24 cellular contexts compared by ENCODE assay signal in the genomic region with DNA sequence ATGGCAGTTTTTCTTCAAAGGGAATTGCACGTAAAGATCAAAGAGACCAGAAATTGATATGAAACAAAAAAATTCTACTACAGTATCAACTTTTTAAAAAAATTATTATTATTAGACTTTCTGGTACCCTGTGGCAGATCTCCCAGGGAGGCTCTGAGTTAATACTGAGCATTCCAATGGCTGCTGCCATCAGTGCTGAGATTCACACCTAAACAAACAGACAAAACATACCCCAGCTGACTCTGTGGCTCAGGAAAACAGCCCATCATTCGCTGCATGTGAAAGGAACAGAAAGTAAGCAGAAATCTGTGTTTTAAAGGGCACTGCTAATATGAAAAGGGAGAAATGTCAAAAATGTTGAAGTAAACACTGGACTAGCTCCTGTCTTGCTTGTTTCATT.
"Had no signal": no experiment of that assay in that cellular context is flagged by ENCODE, and none has a peak within 500 bp of the region (broad histone marks: within the 10 kb centered on the region; RNA-seq: fewer than 3 reads in every experiment).

No MANE protein-coding gene starts in this region.

- H3K36me3 ChIP-seq: adrenal gland, esophagus squamous epithelium had no signal

- H3K9me3 ChIP-seq: adrenal gland, body of pancreas, esophagus squamous epithelium had no signal

- H3K9me3 Mint-ChIP-seq: activated CD8-positive, alpha-beta T cell treated with anti-CD3 and anti-CD28 coated beads for 36 hours had no signal

- H3K4me3 ChIP-seq: adrenal gland, body of pancreas, esophagus squamous epithelium had no signal

- H3K27me3 ChIP-seq: adrenal gland, body of pancreas, esophagus squamous epithelium had no signal

- H3K27ac Mint-ChIP-seq: activated CD8-positive, alpha-beta T cell treated with anti-CD3 and anti-CD28 coated beads for 36 hours; activated naive CD8-positive, alpha-beta T cell had no signal

- H3K4me1 ChIP-seq: adrenal gland, esophagus squamous epithelium had no signal

- DNase-seq: activated CD4-positive, alpha-beta T cell treated with anti-CD3 and anti-CD28 coated beads for 1 hour; activated CD4-positive, alpha-beta T cell treated with anti-CD3 and anti-CD28 coated beads for 48 hours; activated CD4-positive, alpha-beta T cell treated with anti-CD3 and anti-CD28 coated beads, Interleukin-2, amount 50 U/mL, for 1 hour; activated CD4-positive, alpha-beta T cell treated with anti-CD3 and anti-CD28 coated beads, Interleukin-2, amount 50 U/mL, for 48 hours; activated CD8-positive, alpha-beta memory T cell treated with anti-CD3 and anti-CD28 coated beads for 24 hours; activated CD8-positive, alpha-beta T cell treated with anti-CD3 and anti-CD28 coated beads for 36 hours; activated gamma-delta T cell; activated naive CD4-positive, alpha-beta T cell; activated naive CD4-positive, alpha-beta T cell treated with anti-CD3 and anti-CD28 coated beads, Interleukin-2, amount 50 U/mL, for 16 hours; activated T-cell treated with anti-CD3 and anti-CD28 coated beads, Interleukin-2, amount 50 U/mL, for 48 hours; adrenal gland; amygdala; aorta; body of pancreas; caudate nucleus; cortex of kidney; dermis blood vessel endothelial cell; effector CD8-positive, alpha-beta T cell; esophagus squamous epithelium; foreskin melanocyte; head of caudate nucleus; T-helper 2 cell had no signal

- H3K36me3 Mint-ChIP-seq: activated naive CD8-positive, alpha-beta T cell had no signal

- H3K27ac ChIP-seq: adrenal gland, body of pancreas, epithelial cell of prostate, esophagus squamous epithelium had no signal

- ATAC-seq: activated CD8-positive, alpha-beta T cell treated with anti-CD3 and anti-CD28 coated beads for 36 hours; body of pancreas had no signal

- H3K4me3 Mint-ChIP-seq: activated CD8-positive, alpha-beta T cell treated with anti-CD3 and anti-CD28 coated beads for 36 hours; activated naive CD8-positive, alpha-beta T cell had no signal
